ENCODE assay signal across 10 cellular contexts in the genomic region with DNA sequence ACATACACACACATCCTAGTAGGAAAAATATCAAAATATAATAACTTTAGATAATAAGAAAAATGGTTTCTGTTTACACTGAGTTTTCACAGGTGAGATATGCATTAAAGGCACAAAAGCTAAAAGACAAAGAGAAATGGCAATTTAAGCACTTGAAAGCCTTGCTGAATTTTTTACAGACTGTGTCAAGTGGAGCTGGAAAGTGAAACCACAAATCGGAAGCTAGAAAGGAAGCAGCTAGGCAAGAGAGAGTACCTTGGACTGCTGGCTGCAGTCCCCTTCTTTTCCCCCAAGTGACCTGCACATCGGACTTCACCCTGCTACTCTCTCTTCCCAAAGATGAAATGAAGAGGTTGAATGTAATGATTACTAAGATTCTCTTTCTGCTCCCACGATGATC.
DNase-seq lines count a peak whose midpoint lies in the region; ATAC-seq, FAIRE-seq and TF ChIP-seq lines count a peak whose summit lies in the region.
"Had no signal": no experiment of that assay in that cellular context is flagged by ENCODE, and none has a peak within 500 bp of the region (broad histone marks: within the 10 kb centered on the region; RNA-seq: fewer than 3 reads in every experiment).

No MANE protein-coding gene starts in this region.

- H3K36me3 ChIP-seq in heart left ventricle: no peaks in the 10 kb centered on the region
- no peaks in the 10 kb centered on the region for H3K36me3 ChIP-seq in sigmoid colon
- no peaks in the 10 kb centered on the region for H3K36me3 ChIP-seq in Caco-2 (ENCODE audit: control insufficient read depth, insufficient read depth, low read length)
- H3K36me3 ChIP-seq in spleen: no peaks in the 10 kb centered on the region

- no peak for TF ChIP-seq EP300 in sigmoid colon (IDR thresholded peaks at IDR 0.05)

- POLR2A ChIA-PET in Caco-2 (lab: Charles Lee): no interaction called here

- BruUV-seq in Caco-2 (replicated peaks; lab: Mats Ljungman, UMichigan): no TSS peak

- peaks cover 0 to 35% (median 15%) of the 10 kb centered on the region in 12 donors for H3K4me1 ChIP-seq in heart left ventricle
- peaks cover 0 to 25% (median 11%) of the 10 kb centered on the region in 4 donors for H3K4me1 ChIP-seq in sigmoid colon
- H3K4me1 ChIP-seq in Caco-2: no peaks in the 10 kb centered on the region
- peaks cover 0 to 19% (median 11%) of the 10 kb centered on the region in 6 donors for H3K4me1 ChIP-seq in spleen

- H3K4me3 ChIP-seq in heart left ventricle (peak overlapping the region in 8 of 12 donors; percentile 11 to 40 (median 28)), sigmoid colon (peak overlapping the region in 3 of 4 donors; percentile 4 to 26 (median 8)), Caco-2 (ENCODE audit: low read depth, low read length) (no peak overlapping the region), spleen (peak overlapping the region in 1 of 8 donors; percentile 48)

- no peak overlapping the region for H3K4me3 Mint-ChIP-seq in Caco-2 (ENCODE audit: unreplicated experiment)

- H3K27ac ChIP-seq in heart left ventricle: peak overlapping the region; percentile 18 to 80 (median 63)
- H3K27ac ChIP-seq in sigmoid colon: peak overlapping the region in 1 of 4 donors; percentile 4
- H3K27ac ChIP-seq in spleen: no peak overlapping the region

- no peaks in the 10 kb centered on the region for H3K4me1 Mint-ChIP-seq in Caco-2 (ENCODE audit: low read depth, unreplicated experiment)

- CTCF ChIA-PET in Caco-2 (lab: Charles Lee): no interaction called here

- H3K27me3 ChIP-seq in heart left ventricle: no peaks in the 10 kb centered on the region
- no peaks in the 10 kb centered on the region for H3K27me3 ChIP-seq in sigmoid colon
- H3K27me3 ChIP-seq in Caco-2 (replicated peaks; ENCODE audit: control insufficient read depth, insufficient read depth, low read length): no peaks in the 10 kb centered on the region
- no peaks in the 10 kb centered on the region for H3K27me3 ChIP-seq in spleen (replicated peaks in 1 of 7)

- intact Hi-C loops in heart left ventricle (cut with DNase I): loop anchor here in 2 of 10 donors (5.0 to 10.0 kb wide), 3 partner anchors 80 to 593 kb away; no protein-coding TSS in a partner anchor
- intact Hi-C loops in sigmoid colon (cut with DNase I): no loop called here
- intact Hi-C loops in Caco-2 (cut with micrococcal nuclease; ENCODE audit: unreplicated experiment): no loop called here
- intact Hi-C loops in spleen (cut with DNase I; ENCODE audit: low total_unique reads): no loop called here

- ATAC-seq in SK-N-SH treated with all-trans-retinoic acid at 6 μM for 48 hours: peak; percentile 88
- peak; percentile 33 to 77 (median 62) for ATAC-seq in heart left ventricle
- no peak for ATAC-seq in GM19328 (IDR thresholded peaks at IDR 0.05; ENCODE audit: unreplicated experiment)
- no peak for ATAC-seq in HG03095 (IDR thresholded peaks at IDR 0.05; ENCODE audit: unreplicated experiment)

- no peaks in the 10 kb centered on the region for H3K36me3 Mint-ChIP-seq in Caco-2 (ENCODE audit: insufficient read depth, unreplicated experiment)

- H3K9me3 ChIP-seq in heart left ventricle: no peaks in the 10 kb centered on the region
- H3K9me3 ChIP-seq in sigmoid colon: no peaks in the 10 kb centered on the region
- no peaks in the 10 kb centered on the region for H3K9me3 ChIP-seq in Caco-2
- no peaks in the 10 kb centered on the region for H3K9me3 ChIP-seq in spleen

- peak; percentile 58 for FAIRE-seq in GM12892 (lab: Jason Lieb, UNC)

- no peak overlapping the region for H3K27ac Mint-ChIP-seq in Caco-2 (ENCODE audit: unreplicated experiment)

- no peak for TF ChIP-seq POLR2A in GM12892 (IDR thresholded peaks at IDR 0.05; ENCODE audit: low read depth, low read length)
- no peak for TF ChIP-seq POLR2A in heart left ventricle (IDR thresholded peaks at IDR 0.05)
- no peak for TF ChIP-seq POLR2A in sigmoid colon (IDR thresholded peaks at IDR 0.05)
- TF ChIP-seq POLR2A in spleen (IDR thresholded peaks at IDR 0.05): no peak

- DNase-seq in GM12892 (ENCODE audit: insufficient read length) (no peak), heart left ventricle (no peak), sigmoid colon (no peak), Caco-2 (no peak), spleen (no peak)
- DNase-seq: NCI-H526; stimulated activated CD4-positive, alpha-beta T cell treated with anti-CD3 and anti-CD28 coated beads, Interleukin-15, amount 100 ng/mL, for 24 hours had no signal

- no peaks in the 10 kb centered on the region for H3K9me3 Mint-ChIP-seq in Caco-2 (ENCODE audit: unreplicated experiment)

- H3K27me3 Mint-ChIP-seq in Caco-2 (ENCODE audit: insufficient read depth, unreplicated experiment): peaks cover 10% of the 10 kb centered on the region

- TF ChIP-seq CTCF in heart left ventricle (IDR thresholded peaks at IDR 0.05): no peak
- no peak for TF ChIP-seq CTCF in sigmoid colon (IDR thresholded peaks at IDR 0.05)
- no peak for TF ChIP-seq CTCF in Caco-2 (IDR thresholded peaks at IDR 0.05; ENCODE audit: insufficient read depth in 1 of 2, low read depth in 1 of 2, low read length in 1 of 2, severe bottlenecking in 1 of 2, unreplicated experiment in 1 of 2)
- no peak for TF ChIP-seq CTCF in spleen (IDR thresholded peaks at IDR 0.05 in 8 of 11, conservative IDR thresholded peaks at IDR 0.05 in 3 of 11)

- 8 to 12% (median 11%) methylated on average over 3 of the region's 3 CpGs for WGBS in heart left ventricle, 4 donors
- WGBS in sigmoid colon, 2 donors: 3 to 16% methylated on average over 3 of the region's 3 CpGs
- 4 to 13% (median 8%) methylated on average over 3 of the region's 3 CpGs for WGBS in spleen, 5 donors

TF ChIP-seq in SK-N-SH treated with all-trans-retinoic acid at 6 μM for 48 hours, 23 proteins besides CTCF, POLR2A, EP300 and RAD21 (continues in another document):
- TF ChIP-seq, protein P1, sequence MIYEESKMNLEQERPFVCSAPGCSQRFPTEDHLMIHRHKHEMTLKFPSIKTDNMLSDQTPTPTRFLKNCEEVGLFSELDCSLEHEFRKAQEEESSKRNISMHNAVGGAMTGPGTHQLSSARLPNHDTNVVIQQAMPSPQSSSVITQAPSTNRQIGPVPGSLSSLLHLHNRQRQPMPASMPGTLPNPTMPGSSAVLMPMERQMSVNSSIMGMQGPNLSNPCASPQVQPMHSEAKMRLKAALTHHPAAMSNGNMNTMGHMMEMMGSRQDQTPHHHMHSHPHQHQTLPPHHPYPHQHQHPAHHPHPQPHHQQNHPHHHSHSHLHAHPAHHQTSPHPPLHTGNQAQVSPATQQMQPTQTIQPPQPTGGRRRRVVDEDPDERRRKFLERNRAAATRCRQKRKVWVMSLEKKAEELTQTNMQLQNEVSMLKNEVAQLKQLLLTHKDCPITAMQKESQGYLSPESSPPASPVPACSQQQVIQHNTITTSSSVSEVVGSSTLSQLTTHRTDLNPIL (CRISPR knock-in tag; IDR thresholded peaks at IDR 0.05; ENCODE audit: low read depth): no peak
- TF ChIP-seq OSR1 (CRISPR knock-in tag; IDR thresholded peaks at IDR 0.05) (no peak), ZC3H10 (CRISPR knock-in tag; IDR thresholded peaks at IDR 0.05) (no peak), ARNTL (CRISPR knock-in tag; IDR thresholded peaks at IDR 0.05; ENCODE audit: borderline replicate concordance, low read depth) (no peak), TCF4 (CRISPR knock-in tag; IDR thresholded peaks at IDR 0.05; ENCODE audit: borderline replicate concordance) (no peak), ZNF70 (CRISPR knock-in tag; IDR thresholded peaks at IDR 0.05) (no peak), SNAI2 (CRISPR knock-in tag; IDR thresholded peaks at IDR 0.05) (no peak), ZFP3 (CRISPR knock-in tag; IDR thresholded peaks at IDR 0.05) (no peak), ESRRG (CRISPR knock-in tag; IDR thresholded peaks at IDR 0.05) (no peak), BACH2 (CRISPR knock-in tag; IDR thresholded peaks at IDR 0.05; ENCODE audit: borderline replicate concordance) (no peak), ZNF565 (CRISPR knock-in tag; conservative IDR thresholded peaks at IDR 0.05; ENCODE audit: low read depth) (no peak), GLIS3 (CRISPR knock-in tag; IDR thresholded peaks at IDR 0.05) (no peak)
- TF ChIP-seq, protein P2, sequence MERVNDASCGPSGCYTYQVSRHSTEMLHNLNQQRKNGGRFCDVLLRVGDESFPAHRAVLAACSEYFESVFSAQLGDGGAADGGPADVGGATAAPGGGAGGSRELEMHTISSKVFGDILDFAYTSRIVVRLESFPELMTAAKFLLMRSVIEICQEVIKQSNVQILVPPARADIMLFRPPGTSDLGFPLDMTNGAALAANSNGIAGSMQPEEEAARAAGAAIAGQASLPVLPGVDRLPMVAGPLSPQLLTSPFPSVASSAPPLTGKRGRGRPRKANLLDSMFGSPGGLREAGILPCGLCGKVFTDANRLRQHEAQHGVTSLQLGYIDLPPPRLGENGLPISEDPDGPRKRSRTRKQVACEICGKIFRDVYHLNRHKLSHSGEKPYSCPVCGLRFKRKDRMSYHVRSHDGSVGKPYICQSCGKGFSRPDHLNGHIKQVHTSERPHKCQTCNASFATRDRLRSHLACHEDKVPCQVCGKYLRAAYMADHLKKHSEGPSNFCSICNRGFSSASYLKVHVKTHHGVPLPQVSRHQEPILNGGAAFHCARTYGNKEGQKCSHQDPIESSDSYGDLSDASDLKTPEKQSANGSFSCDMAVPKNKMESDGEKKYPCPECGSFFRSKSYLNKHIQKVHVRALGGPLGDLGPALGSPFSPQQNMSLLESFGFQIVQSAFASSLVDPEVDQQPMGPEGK (CRISPR knock-in tag; IDR thresholded peaks at IDR 0.05; ENCODE audit: borderline replicate concordance): no peak
- TF ChIP-seq, protein P3, sequence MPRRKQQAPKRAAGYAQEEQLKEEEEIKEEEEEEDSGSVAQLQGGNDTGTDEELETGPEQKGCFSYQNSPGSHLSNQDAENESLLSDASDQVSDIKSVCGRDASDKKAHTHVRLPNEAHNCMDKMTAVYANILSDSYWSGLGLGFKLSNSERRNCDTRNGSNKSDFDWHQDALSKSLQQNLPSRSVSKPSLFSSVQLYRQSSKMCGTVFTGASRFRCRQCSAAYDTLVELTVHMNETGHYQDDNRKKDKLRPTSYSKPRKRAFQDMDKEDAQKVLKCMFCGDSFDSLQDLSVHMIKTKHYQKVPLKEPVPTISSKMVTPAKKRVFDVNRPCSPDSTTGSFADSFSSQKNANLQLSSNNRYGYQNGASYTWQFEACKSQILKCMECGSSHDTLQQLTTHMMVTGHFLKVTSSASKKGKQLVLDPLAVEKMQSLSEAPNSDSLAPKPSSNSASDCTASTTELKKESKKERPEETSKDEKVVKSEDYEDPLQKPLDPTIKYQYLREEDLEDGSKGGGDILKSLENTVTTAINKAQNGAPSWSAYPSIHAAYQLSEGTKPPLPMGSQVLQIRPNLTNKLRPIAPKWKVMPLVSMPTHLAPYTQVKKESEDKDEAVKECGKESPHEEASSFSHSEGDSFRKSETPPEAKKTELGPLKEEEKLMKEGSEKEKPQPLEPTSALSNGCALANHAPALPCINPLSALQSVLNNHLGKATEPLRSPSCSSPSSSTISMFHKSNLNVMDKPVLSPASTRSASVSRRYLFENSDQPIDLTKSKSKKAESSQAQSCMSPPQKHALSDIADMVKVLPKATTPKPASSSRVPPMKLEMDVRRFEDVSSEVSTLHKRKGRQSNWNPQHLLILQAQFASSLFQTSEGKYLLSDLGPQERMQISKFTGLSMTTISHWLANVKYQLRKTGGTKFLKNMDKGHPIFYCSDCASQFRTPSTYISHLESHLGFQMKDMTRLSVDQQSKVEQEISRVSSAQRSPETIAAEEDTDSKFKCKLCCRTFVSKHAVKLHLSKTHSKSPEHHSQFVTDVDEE (CRISPR knock-in tag; IDR thresholded peaks at IDR 0.05): no peak

Comparison
In these comparisons a context has a peak if more than half of its experiments do, and no peak if none do; other contexts are left out.
1. ATAC-seq: peak in SK-N-SH treated with all-trans-retinoic acid at 6 μM for 48 hours (single experiment) and heart left ventricle (4 of 4); none in GM19328 (single experiment) and HG03095 (single experiment).
2. H3K27ac ChIP-seq: peak in heart left ventricle (12 of 12); none in spleen (0 of 8).